ENCODE assay signal across 11 cellular contexts in genomic region chr3:188165596-188165995, GRCh38. TPM values are rescaled to one million over a fixed set of nuclear protein-coding genes. Genes with fewer than 3 reads are reported as not detected.
DNase-seq lines count a peak whose midpoint lies in the region; ATAC-seq, FAIRE-seq and TF ChIP-seq lines count a peak whose summit lies in the region.
"Had no signal": no experiment of that assay in that cellular context is flagged by ENCODE, and none has a peak within 500 bp of the region (broad histone marks: within the 10 kb centered on the region; RNA-seq: fewer than 3 reads in every experiment).

No MANE protein-coding gene starts in this region.

- peak; percentile 66 for DNase-seq in Caki2 (ENCODE audit: low read depth)
- peak in 2 of 3 donors; percentile 56 to 75 for DNase-seq in Peyer's patch
- no peak for DNase-seq in chondrocyte (ENCODE audit: low spot score)
- no peak for DNase-seq in gastrocnemius medialis
- no peak for DNase-seq in SIG-M5 treated with dmso at 0.1 percent for 504 hours (lab: John Stamatoyannopoulos, UW; ENCODE audit: unreplicated experiment)
- no peak for DNase-seq in AML-193 (lab: John Stamatoyannopoulos, UW)
- DNase-seq in GM12892 (ENCODE audit: insufficient read length) = no peak
- DNase-seq in NCI-H69 (lab: John Stamatoyannopoulos, UW) = no peak
- DNase-seq: DMS153, foreskin melanocyte had no signal

- H3K27me3 ChIP-seq in Peyer's patch = no peaks in the 10 kb centered on the region
- H3K27me3 ChIP-seq in gastrocnemius medialis = no peaks in the 10 kb centered on the region

- H3K27ac ChIP-seq in Peyer's patch (peak overlapping the region in 3 of 4 donors; percentile 15 to 81 (median 62)), gastrocnemius medialis (peak overlapping the region; percentile 18 to 62 (median 54))

- H3K9me3 ChIP-seq in Peyer's patch = no peaks in the 10 kb centered on the region
- no peaks in the 10 kb centered on the region for H3K9me3 ChIP-seq in gastrocnemius medialis

- no peak for TF ChIP-seq CTCF in Peyer's patch (IDR thresholded peaks at IDR 0.05)
- TF ChIP-seq CTCF in chondrocyte (IDR thresholded peaks at IDR 0.05) = no peak
- no peak for TF ChIP-seq CTCF in gastrocnemius medialis (IDR thresholded peaks at IDR 0.05 in 4 of 5, conservative IDR thresholded peaks at IDR 0.05 in 1 of 5)

- no peak for FAIRE-seq in GM12892 (lab: Jason Lieb, UNC)
- FAIRE-seq: urothelium cell line had no signal

- H3K4me3 ChIP-seq in Peyer's patch (peak overlapping the region in 1 of 4 donors; percentile 5), gastrocnemius medialis (no peak overlapping the region)

- no peaks in the 10 kb centered on the region for H3K9me3 Mint-ChIP-seq in chondrocyte (ENCODE audit: low read depth)

- H3K4me1 ChIP-seq in Peyer's patch = peaks cover 0 to 57% (median 3%) of the 10 kb centered on the region in 4 donors
- H3K4me1 ChIP-seq in gastrocnemius medialis = peaks cover 57 to 76% of the 10 kb centered on the region in 2 donors

- no peaks in the 10 kb centered on the region for H3K27me3 Mint-ChIP-seq in chondrocyte (ENCODE audit: low read depth)

- H3K4me3 Mint-ChIP-seq in chondrocyte (ENCODE audit: unreplicated experiment) = no peak overlapping the region

- no peaks in the 10 kb centered on the region for H3K36me3 Mint-ChIP-seq in chondrocyte (ENCODE audit: low read depth)

- H3K36me3 ChIP-seq in Peyer's patch (no peaks in the 10 kb centered on the region), gastrocnemius medialis (no peaks in the 10 kb centered on the region)

- peaks cover 52% of the 10 kb centered on the region for H3K4me1 Mint-ChIP-seq in chondrocyte (ENCODE audit: low read depth)

- ATAC-seq in gastrocnemius medialis = peak in 1 of 2 donors; percentile 25

- H3K27ac Mint-ChIP-seq in chondrocyte (ENCODE audit: unreplicated experiment) = peak overlapping the region; percentile 58

- in situ Hi-C loops in Caki2 (cut with HindIII; ENCODE audit: low pct_unique_long_range_greater_than_20kb, low sequenced_read_pairs) (no loop called here), gastrocnemius medialis (cut with MboI; ENCODE audit: low sequenced_read_pairs in 4 of 4) (loop anchor here in 1 of 4 donors (25.0 kb wide), 1 partner anchor 797 kb away; no protein-coding TSS in a partner anchor)

- TF ChIP-seq POLR2A in Peyer's patch (IDR thresholded peaks at IDR 0.05) (no peak), gastrocnemius medialis (IDR thresholded peaks at IDR 0.05) (no peak), GM12892 (IDR thresholded peaks at IDR 0.05; ENCODE audit: low read depth, low read length) (no peak)

- intact Hi-C loops in gastrocnemius medialis (cut with DNase I; ENCODE audit: low total_unique reads) = no loop called here

RNA-seq across cellular contexts. Expression of gene LPP, which starts 11.6 kb away (rescaled TPM):
- total RNA-seq in Caki2 (2014; rRNA removed; shearing (Covaris generic); ENCODE audit: low replicate concordance) = 6.6 and 9.2 TPM in 2 replicates
- total RNA-seq in Peyer's patch = 100 to 1,000 TPM; 109 to 170 (median 132) TPM
- total RNA-seq in chondrocyte = 174 to 295 TPM (median 288 TPM) in 3 replicates
- 10 to 100 TPM; 56.0 to 65.7 (median 58.1) TPM for total RNA-seq in gastrocnemius medialis
- 0.02 TPM for polyA plus RNA-seq in GM12892 (2012; ENCODE audit: missing spikeins)

Comparison
In these comparisons a context has a peak if more than half of its experiments do, and no peak if none do; other contexts are left out.
1. DNase-seq: peak in Caki2 (single experiment) and Peyer's patch (2 of 3); none in chondrocyte (single experiment), gastrocnemius medialis (0 of 2), SIG-M5 treated with dmso at 0.1 percent for 504 hours (single experiment), AML-193 (0 of 2), GM12892 (single experiment) and NCI-H69 (single experiment).